Comparison of ENCODE assay signal across 7 cellular contexts in the genomic region with DNA sequence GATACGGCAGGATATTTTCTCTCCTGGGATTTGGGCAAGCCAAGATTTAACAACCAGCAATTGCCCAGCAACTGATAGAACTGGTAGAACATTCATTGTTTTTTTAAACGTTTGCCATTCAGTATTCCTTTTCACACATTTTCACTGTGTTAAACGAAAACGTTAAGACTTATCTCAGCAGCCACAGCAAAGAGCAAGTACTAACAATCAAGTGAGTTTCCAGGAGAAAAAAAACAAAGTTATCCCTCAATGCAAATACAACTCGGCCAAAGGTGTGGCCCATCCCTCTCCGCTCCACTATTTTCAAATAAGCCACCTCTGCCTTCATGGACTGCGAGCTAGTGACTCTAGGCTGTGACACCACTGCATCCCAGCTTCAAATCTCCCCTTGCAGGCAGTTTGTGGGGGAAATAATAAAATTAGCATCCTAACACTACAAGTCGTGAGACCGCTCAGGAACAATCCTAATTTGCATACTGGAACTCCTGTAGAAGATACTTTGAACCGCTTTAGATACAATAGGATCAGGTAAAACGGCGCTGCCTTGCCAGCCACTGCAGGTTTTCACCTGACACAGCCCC. TPM values are rescaled to one million over a fixed set of nuclear protein-coding genes. Genes with fewer than 3 reads are reported as not detected.
DNase-seq lines count a peak whose midpoint lies in the region; ATAC-seq lines count a peak whose summit lies in the region.

No MANE protein-coding gene starts in this region.

- peaks cover 22% of the 10 kb centered on the region for H3K27me3 Mint-ChIP-seq in activated T-helper 2 cell treated with anti-CD3 and anti-CD28 coated beads, Interferon-gamma antibody, Interleukin-2, Interleukin-4, amounts not matched to agents 10 μg/mL and 5 μg/mL and 100 μg/mL, durations not matched to agents 14 hours and 24 hours and 36 hours (ENCODE audit: low read depth)

- H3K4me1 Mint-ChIP-seq in activated T-helper 2 cell treated with anti-CD3 and anti-CD28 coated beads, Interferon-gamma antibody, Interleukin-2, Interleukin-4, amounts not matched to agents 10 μg/mL and 5 μg/mL and 100 μg/mL, durations not matched to agents 14 hours and 24 hours and 36 hours (ENCODE audit: low read depth), result peaks cover 38% of the 10 kb centered on the region

- H3K27me3 ChIP-seq in iPS-15b (ENCODE audit: control insufficient read depth, insufficient read depth, low read length), result no peaks in the 10 kb centered on the region
- H3K27me3 ChIP-seq in stomach smooth muscle (ENCODE audit: control insufficient read depth in 1 of 2, insufficient read depth in 2 of 2, low read length in 2 of 2), result no peaks in the 10 kb centered on the region

- DNase-seq in activated T-helper 2 cell treated with anti-CD3 and anti-CD28 coated beads, Interferon-gamma antibody, Interleukin-2, Interleukin-4, amounts not matched to agents 10 μg/mL and 5 μg/mL and 100 μg/mL, durations not matched to agents 14 hours and 24 hours and 36 hours (ENCODE audit: low spot score), result no peak
- DNase-seq in AML-193 (lab: John Stamatoyannopoulos, UW), result no peak
- no peak for DNase-seq in H4 (ENCODE audit: low spot score)

- H3K36me3 ChIP-seq in iPS-15b (ENCODE audit: control insufficient read depth, insufficient read depth, low read length), result no peaks in the 10 kb centered on the region
- H3K36me3 ChIP-seq in stomach smooth muscle (ENCODE audit: control insufficient read depth in 2 of 2, insufficient read depth in 2 of 2, low read length in 2 of 2), result peaks cover 0 to 3% of the 10 kb centered on the region in 2 donors

- peak overlapping the region; percentile 38 for H3K27ac ChIP-seq in stomach smooth muscle (ENCODE audit: low read length)

- H3K4me3 Mint-ChIP-seq in activated T-helper 2 cell treated with anti-CD3 and anti-CD28 coated beads, Interferon-gamma antibody, Interleukin-2, Interleukin-4, amounts not matched to agents 10 μg/mL and 5 μg/mL and 100 μg/mL, durations not matched to agents 14 hours and 24 hours and 36 hours (ENCODE audit: low read depth), result peak overlapping the region; percentile 90

- H3K4me1 ChIP-seq in iPS-15b (ENCODE audit: control insufficient read depth, insufficient read depth, low read length), result peaks cover 2% of the 10 kb centered on the region
- peaks cover 12% of the 10 kb centered on the region for H3K4me1 ChIP-seq in stomach smooth muscle (ENCODE audit: control insufficient read depth, insufficient read depth, low read length)

- H3K9me3 Mint-ChIP-seq in activated T-helper 2 cell treated with anti-CD3 and anti-CD28 coated beads, Interferon-gamma antibody, Interleukin-2, Interleukin-4, amounts not matched to agents 10 μg/mL and 5 μg/mL and 100 μg/mL, durations not matched to agents 14 hours and 24 hours and 36 hours, result no peaks in the 10 kb centered on the region

- peaks cover 13% of the 10 kb centered on the region for H3K36me3 Mint-ChIP-seq in activated T-helper 2 cell treated with anti-CD3 and anti-CD28 coated beads, Interferon-gamma antibody, Interleukin-2, Interleukin-4, amounts not matched to agents 10 μg/mL and 5 μg/mL and 100 μg/mL, durations not matched to agents 14 hours and 24 hours and 36 hours (ENCODE audit: low read depth)

- intact Hi-C loops in activated T-helper 2 cell treated with anti-CD3 and anti-CD28 coated beads, Interferon-gamma antibody, Interleukin-2, Interleukin-4, amounts not matched to agents 10 μg/mL and 5 μg/mL and 100 μg/mL, durations not matched to agents 14 hours and 24 hours and 36 hours (cut with micrococcal nuclease), result loop anchor here (1.0 to 2.0 kb wide), 5 partner anchors 182 to 1531 kb away; a partner anchor contains a TSS

- peak; percentile 24 for ATAC-seq in GM19035 (IDR thresholded peaks at IDR 0.05; ENCODE audit: unreplicated experiment)
- peak; percentile 1 for ATAC-seq in HG02973 (IDR thresholded peaks at IDR 0.05; ENCODE audit: unreplicated experiment)

- H3K4me3 ChIP-seq in iPS-15b (ENCODE audit: low read depth, low read length) (peak overlapping the region; percentile 71), stomach smooth muscle (ENCODE audit: low read length in 2 of 2) (peak overlapping the region; percentile 97)

- H3K27ac Mint-ChIP-seq in activated T-helper 2 cell treated with anti-CD3 and anti-CD28 coated beads, Interferon-gamma antibody, Interleukin-2, Interleukin-4, amounts not matched to agents 10 μg/mL and 5 μg/mL and 100 μg/mL, durations not matched to agents 14 hours and 24 hours and 36 hours, result peak overlapping the region; percentile 74

- H3K9ac ChIP-seq in iPS-15b (ENCODE audit: low read depth, low read length), result no peak overlapping the region
- peak overlapping the region; percentile 84 to 86 for H3K9ac ChIP-seq in stomach smooth muscle (ENCODE audit: low read length in 2 of 2)

- H3K9me3 ChIP-seq in iPS-15b (ENCODE audit: control insufficient read depth, insufficient read depth, low read length) (no peaks in the 10 kb centered on the region), stomach smooth muscle (ENCODE audit: control insufficient read depth in 2 of 2, low read length in 2 of 2) (no peaks in the 10 kb centered on the region)

RNA-seq across cellular contexts. Expression of a gene that starts 0.4 kb away (rescaled TPM):
- total RNA-seq in activated T-helper 2 cell treated with anti-CD3 and anti-CD28 coated beads, Interferon-gamma antibody, Interleukin-2, Interleukin-4, amounts not matched to agents 10 μg/mL and 5 μg/mL and 100 μg/mL, durations not matched to agents 14 hours and 24 hours and 36 hours, result 10.6 and 13.5 TPM in 2 replicates
- total RNA-seq in H4 (2014; rRNA removed; shearing (Covaris generic)), result 1.0 and 1.7 TPM in 2 replicates
